In the genomic region with DNA sequence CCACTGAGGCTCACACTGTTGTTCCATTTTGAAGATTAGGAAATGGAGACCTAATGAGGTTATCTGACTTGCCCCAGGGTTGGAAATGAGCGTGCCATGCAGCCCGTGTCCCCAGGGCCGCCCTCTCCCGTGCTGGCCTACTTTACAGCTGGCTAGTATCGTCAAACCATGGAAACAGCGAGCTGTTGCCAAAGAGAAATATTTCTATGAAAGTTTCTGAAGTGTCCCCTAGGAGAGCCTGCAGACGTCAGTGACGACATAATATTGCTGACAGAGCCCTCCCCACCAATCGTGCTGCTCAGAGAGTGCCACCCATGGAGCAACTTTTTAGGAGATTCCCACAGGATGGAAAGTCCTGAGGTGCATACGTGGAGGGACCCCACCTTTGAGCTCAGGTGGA, we compare ENCODE assay signal across 1 cellular context.
TF ChIP-seq lines count a peak whose summit lies in the region.

No MANE protein-coding gene starts in this region.

TF ChIP-seq in H1, 55 proteins besides CTCF, POLR2A, EP300 and RAD21 (continued from another document):
- TF ChIP-seq CHD7 (IDR thresholded peaks at IDR 0.05; ENCODE audit: insufficient replicate concordance, low read length): no peak
